In genomic region chr5:154653418-154653763, GRCh38 we compare ENCODE assay signal across 21 cellular contexts.
A peak's percentile ranks its signal among the peaks of the same experiment; 100 is the strongest.
DNase-seq lines count a peak whose midpoint lies in the region; ATAC-seq, FAIRE-seq and TF ChIP-seq lines count a peak whose summit lies in the region.
"Had no signal": no experiment of that assay in that cellular context is flagged by ENCODE, and none has a peak within 500 bp of the region (broad histone marks: within the 10 kb centered on the region; RNA-seq: fewer than 3 reads in every experiment).

No MANE protein-coding gene starts in this region.

- POLR2A ChIA-PET in MCF 10A (lab: Yijun Ruan, JAX) (interaction anchor here (1.0 to 1.2 kb wide), 4 partner anchors 100 to 204 kb away, joined by 3 to 4 read pairs (median 3); no protein-coding TSS in a partner anchor), HepG2 (lab: Yijun Ruan, JAX) (interaction anchor here (0.9 to 1.4 kb wide), 3 partner anchors 29 to 126 kb away, joined by 3 read pairs; no protein-coding TSS in a partner anchor)

- TF ChIP-seq POLR2A in HepG2 (IDR thresholded peaks at IDR 0.05; ENCODE audit: insufficient read depth in 1 of 2, low read depth in 2 of 2, low read length in 2 of 2) = no peak
- TF ChIP-seq POLR2A in testis (IDR thresholded peaks at IDR 0.05) = no peak

- ATAC-seq in HepG2 = peak; percentile 90
- ATAC-seq in activated T-helper 17 cell treated with anti-CD3 and anti-CD28 coated beads, Interleukin-2, amount 50 U/mL, for 72 hours (replicated peaks) = no peak
- ATAC-seq: activated CD8-positive, alpha-beta T cell treated with anti-CD3 and anti-CD28 coated beads, Interleukin-2, amount 10 ng/mL, durations not matched to agents 7 days and 5 days; activated T-cell treated with anti-CD3 and anti-CD28 coated beads, Interleukin-2, amount 50 U/mL, for 72 hours; left lung had no signal

- 83% methylated on average over 2 of the region's 3 CpGs for WGBS in mammary epithelial cell (ENCODE audit: low coverage, missing lambda C conversion rate)
- WGBS in HepG2 (ENCODE audit: low lambda C conversion rate) = 0% methylated on average over 1 of the region's 3 CpGs
- WGBS in testis, 2 donors = 70% methylated on average over 3 of the region's 3 CpGs; no CpG with 5 or more reads in 1 of the 2 donors

- H2AFZ ChIP-seq in mammary epithelial cell (ENCODE audit: low read depth, low read length) = peak overlapping the region; percentile 66
- H2AFZ ChIP-seq in HepG2 (ENCODE audit: low read length) = no peak overlapping the region

- TF ChIP-seq CTCF in mammary epithelial cell (conservative IDR thresholded peaks at IDR 0.05 in 1 of 2, IDR thresholded peaks at IDR 0.05 in 1 of 2; ENCODE audit: extremely low read depth in 1 of 2, insufficient read depth in 1 of 2, low read depth in 1 of 2, low read length in 2 of 2) (no peak), MCF 10A (IDR thresholded peaks at IDR 0.05; ENCODE audit: unreplicated experiment) (no peak), HepG2 (CRISPR knock-in tag; IDR thresholded peaks at IDR 0.05) (peak; percentile 63), testis (IDR thresholded peaks at IDR 0.05) (no peak)

- H3K9ac ChIP-seq in mammary epithelial cell (ENCODE audit: insufficient read depth, low read length) (no peak overlapping the region), adipocyte (ENCODE audit: low read length) (peak overlapping the region; percentile 87), HepG2 (ENCODE audit: insufficient read depth, low read depth, low read length) (peak overlapping the region; percentile 27)

- no peaks in the 10 kb centered on the region for H4K20me1 ChIP-seq in mammary epithelial cell (ENCODE audit: insufficient read depth, low read length)
- H4K20me1 ChIP-seq in HepG2 (ENCODE audit: insufficient read depth, low read length) = no peaks in the 10 kb centered on the region

- TF ChIP-seq EP300 in HepG2 (IDR thresholded peaks at IDR 0.05; ENCODE audit: low read depth in 2 of 2, low read length in 2 of 2) = peak; percentile 57 to 86; a peak in 3 of 4 replicates
- TF ChIP-seq EP300 in HepG2 (CRISPR knock-in tag; IDR thresholded peaks at IDR 0.05; ENCODE audit: borderline replicate concordance) = peak; percentile 77; the same call in 1 of the 2 replicates

- CTCF ChIA-PET in mammary epithelial cell (lab: Charles Lee; ENCODE audit: low non-redundant PET) = no interaction called here
- CTCF ChIA-PET in MCF 10A (lab: Yijun Ruan, JAX) = interaction anchor here (0.5 to 2.2 kb wide), 12 partner anchors 16 to 373 kb away, joined by 3 to 11 read pairs (median 4); no protein-coding TSS in a partner anchor
- CTCF ChIA-PET in HepG2 (lab: Yijun Ruan, JAX; ENCODE audit: low intra/inter-chr PET ratio, low total read pairs) = no interaction called here

- H3K27ac Mint-ChIP-seq in MCF 10A (ENCODE audit: low read depth, unreplicated experiment) = no peak overlapping the region
- no peak overlapping the region for H3K27ac Mint-ChIP-seq in activated T-helper 17 cell treated with anti-CD3 and anti-CD28 coated beads, Interleukin-2, amount 50 U/mL, for 72 hours
- H3K27ac Mint-ChIP-seq: activated T-cell treated with anti-CD3 and anti-CD28 coated beads, Interleukin-2, amount 50 U/mL, for 72 hours; T-helper 1 cell treated with Interleukin-12 subunit alpha and Interleukin-12 subunit beta and Interleukin-4 antibody, amounts not matched to agents 30 μg/mL and 1 μg/mL, for 36 hours had no signal

- H3K9me3 ChIP-seq in mammary epithelial cell (replicated peaks; ENCODE audit: insufficient read depth, low read length) (no peaks in the 10 kb centered on the region), adipocyte (ENCODE audit: control insufficient read depth, low read length) (no peaks in the 10 kb centered on the region), HepG2 (ENCODE audit: low read length) (no peaks in the 10 kb centered on the region), testis (no peaks in the 10 kb centered on the region)
- H3K9me3 ChIP-seq: HAP-1, left lung had no signal

- H3K4me3 ChIP-seq in mammary epithelial cell (replicated peaks in 1 of 3; ENCODE audit: insufficient read depth in 1 of 3, low read depth in 2 of 3, low read length in 3 of 3) (no peak overlapping the region), adipocyte (ENCODE audit: low read length) (no peak overlapping the region), HepG2 (replicated peaks in 1 of 3; ENCODE audit: insufficient read depth in 1 of 3, low read depth in 2 of 3, low read length in 3 of 3) (peak overlapping the region in 1 of 3 experiments; percentile 55; a peak in 2 of 6 replicates), testis (no peak overlapping the region)
- H3K4me3 ChIP-seq: HAP-1, left lung had no signal

- no peak overlapping the region for H3K4me3 Mint-ChIP-seq in MCF 10A (ENCODE audit: unreplicated experiment)
- no peak overlapping the region for H3K4me3 Mint-ChIP-seq in activated T-helper 17 cell treated with anti-CD3 and anti-CD28 coated beads, Interleukin-2, amount 50 U/mL, for 72 hours
- H3K4me3 Mint-ChIP-seq: activated T-cell treated with anti-CD3 and anti-CD28 coated beads, Interleukin-2, amount 50 U/mL, for 72 hours; central memory CD8-positive, alpha-beta T cell; stimulated activated effector memory CD8-positive, alpha-beta T cell treated with anti-CD3 and anti-CD28 coated beads, Interleukin-12 subunit alpha, Interleukin-12 subunit beta, amount 100 ng/mL, for 72 hours; T-helper 1 cell treated with Interleukin-12 subunit alpha and Interleukin-12 subunit beta and Interleukin-4 antibody, amounts not matched to agents 30 μg/mL and 1 μg/mL, for 36 hours had no signal

- dilution Hi-C loops in mammary epithelial cell (cut with HindIII; ENCODE audit: low sequenced_read_pairs) = no loop called here

- peaks cover 11% of the 10 kb centered on the region for H3K4me1 ChIP-seq in mammary epithelial cell (ENCODE audit: insufficient read depth, low read length)
- peaks cover 39% of the 10 kb centered on the region for H3K4me1 ChIP-seq in adipocyte (ENCODE audit: control insufficient read depth, insufficient read depth, low read length)
- H3K4me1 ChIP-seq in HepG2 (ENCODE audit: insufficient read depth, low read length) = peaks cover 38% of the 10 kb centered on the region
- H3K4me1 ChIP-seq in testis = peaks cover 9% of the 10 kb centered on the region

- H3K9me3 Mint-ChIP-seq in MCF 10A (ENCODE audit: unreplicated experiment) = no peaks in the 10 kb centered on the region
- H3K9me3 Mint-ChIP-seq in activated T-helper 17 cell treated with anti-CD3 and anti-CD28 coated beads, Interleukin-2, amount 50 U/mL, for 72 hours = no peaks in the 10 kb centered on the region
- H3K9me3 Mint-ChIP-seq: activated T-cell treated with anti-CD3 and anti-CD28 coated beads, Interleukin-2, amount 50 U/mL, for 72 hours; central memory CD8-positive, alpha-beta T cell; naive thymus-derived CD4-positive, alpha-beta T cell; stimulated activated effector memory CD8-positive, alpha-beta T cell treated with anti-CD3 and anti-CD28 coated beads, Interleukin-12 subunit alpha, Interleukin-12 subunit beta, amount 100 ng/mL, for 72 hours; T-helper 1 cell treated with Interleukin-12 subunit alpha and Interleukin-12 subunit beta and Interleukin-4 antibody, amounts not matched to agents 30 μg/mL and 1 μg/mL, for 36 hours had no signal

- DNase-seq in mammary epithelial cell = no peak
- no peak for DNase-seq in MCF 10A (ENCODE audit: unreplicated experiment)
- no peak for DNase-seq in adipocyte (ENCODE audit: low read depth)
- peak; percentile 71 for DNase-seq in HepG2 (ENCODE audit: low spot score)
- DNase-seq in testis = no peak
- no peak for DNase-seq in activated CD8-positive, alpha-beta memory T cell treated with anti-CD3 and anti-CD28 coated beads, Interleukin-2, amount 50 U/mL, for 4 hours
- no peak for DNase-seq in NCI-H2196 treated with DMSO at 0.1 percent for 48 hours (lab: John Stamatoyannopoulos, UW; ENCODE audit: unreplicated experiment)
- DNase-seq: activated CD8-positive, alpha-beta T cell treated with anti-CD3 and anti-CD28 coated beads, Interleukin-2, amount 10 ng/mL, durations not matched to agents 7 days and 5 days; activated T-cell treated with anti-CD3 and anti-CD28 coated beads, Interleukin-2, amount 50 U/mL, for 72 hours; DMS79 treated with DMSO at 0.1 percent for 48 hours; KG1; left lung; naive thymus-derived CD4-positive, alpha-beta T cell; NCI-H1092 treated with DMSO at 0.1 percent for 48 hours; NCI-H2227 treated with DMSO at 0.1 percent for 48 hours; SHP77 treated with DMSO at 0.1 percent for 48 hours had no signal

- no peaks in the 10 kb centered on the region for H3K27me3 ChIP-seq in mammary epithelial cell (ENCODE audit: insufficient read depth, low read length)
- H3K27me3 ChIP-seq in adipocyte (replicated peaks; ENCODE audit: control insufficient read depth, insufficient read depth, low read length) = no peaks in the 10 kb centered on the region
- no peaks in the 10 kb centered on the region for H3K27me3 ChIP-seq in HepG2 (ENCODE audit: control insufficient read depth in 1 of 2, insufficient read depth in 2 of 2, low read length in 2 of 2)
- H3K27me3 ChIP-seq in testis = no peaks in the 10 kb centered on the region

- H3K36me3 Mint-ChIP-seq in MCF 10A (ENCODE audit: insufficient read depth, unreplicated experiment) = no peaks in the 10 kb centered on the region
- no peaks in the 10 kb centered on the region for H3K36me3 Mint-ChIP-seq in activated T-helper 17 cell treated with anti-CD3 and anti-CD28 coated beads, Interleukin-2, amount 50 U/mL, for 72 hours (ENCODE audit: low read depth)
- H3K36me3 Mint-ChIP-seq: naive thymus-derived CD4-positive, alpha-beta T cell; stimulated activated effector memory CD8-positive, alpha-beta T cell treated with anti-CD3 and anti-CD28 coated beads, Interleukin-12 subunit alpha, Interleukin-12 subunit beta, amount 100 ng/mL, for 72 hours had no signal

- in situ Hi-C loops in mammary epithelial cell (cut with MboI; ENCODE audit: low sequenced_read_pairs in 2 of 2) (loop anchor here in 1 of 2 donors (10.0 to 25.0 kb wide), 2 partner anchors 161 to 359 kb away; partner anchors contain the start of gene KIF4B), HepG2 (cut with HindIII; ENCODE audit: extremely low pct_ligation_motif_present, low pct_unique_long_range_greater_than_20kb) (loop anchor here (10.0 kb wide), 1 partner anchor 101 kb away; the partner anchor contains the start of gene LARP1)

- intact Hi-C loops in mammary epithelial cell (cut with micrococcal nuclease) = loop anchor here (10.0 kb wide), 1 partner anchor 251 kb away; no protein-coding TSS in a partner anchor
- intact Hi-C loops in MCF 10A (cut with micrococcal nuclease) = loop anchor here (10.0 kb wide), 1 partner anchor 251 kb away; no protein-coding TSS in a partner anchor
- intact Hi-C loops in HepG2 (cut with micrococcal nuclease; ENCODE audit: unreplicated experiment) = loop anchor here (5.0 to 10.0 kb wide), 3 partner anchors 61 to 204 kb away; partner anchors contain the start of genes CNOT8 and LARP1
- intact Hi-C loops in testis (cut with DNase I; ENCODE audit: low total_unique reads) = no loop called here

- TF ChIP-seq RAD21 in HepG2 (CRISPR knock-in tag; IDR thresholded peaks at IDR 0.05) = no peak

- no peaks in the 10 kb centered on the region for H3K36me3 ChIP-seq in mammary epithelial cell (ENCODE audit: insufficient read depth, low read length)
- no peaks in the 10 kb centered on the region for H3K36me3 ChIP-seq in adipocyte (ENCODE audit: control insufficient read depth, insufficient read depth, low read length, severe bottlenecking)
- no peaks in the 10 kb centered on the region for H3K36me3 ChIP-seq in HepG2 (replicated peaks in 1 of 2; ENCODE audit: control insufficient read depth in 1 of 2, insufficient read depth in 2 of 2, low read length in 2 of 2)
- H3K36me3 ChIP-seq in testis (ENCODE audit: low read depth, missing control alignments) = no peaks in the 10 kb centered on the region
- H3K36me3 ChIP-seq: HAP-1, left lung had no signal

- BruUV-seq in mammary epithelial cell (replicated peaks; lab: Mats Ljungman, UMichigan) (no TSS peak), MCF 10A (replicated peaks; lab: Mats Ljungman, UMichigan) (no TSS peak), HepG2 (replicated peaks; lab: Mats Ljungman, UMichigan) (no TSS peak)

- H3K4me2 ChIP-seq in mammary epithelial cell (ENCODE audit: insufficient read depth, low read depth, low read length) = no peak overlapping the region
- peak overlapping the region; percentile 71 for H3K4me2 ChIP-seq in HepG2 (ENCODE audit: low read depth, low read length)

- peak; percentile 93 for FAIRE-seq in HepG2 (lab: Jason Lieb, UNC)

- H3K4me1 Mint-ChIP-seq in MCF 10A (ENCODE audit: insufficient read depth, unreplicated experiment) = peaks cover 9% of the 10 kb centered on the region
- H3K4me1 Mint-ChIP-seq in activated T-helper 17 cell treated with anti-CD3 and anti-CD28 coated beads, Interleukin-2, amount 50 U/mL, for 72 hours = no peaks in the 10 kb centered on the region
- H3K4me1 Mint-ChIP-seq: central memory CD8-positive, alpha-beta T cell; stimulated activated effector memory CD8-positive, alpha-beta T cell treated with anti-CD3 and anti-CD28 coated beads, Interleukin-12 subunit alpha, Interleukin-12 subunit beta, amount 100 ng/mL, for 72 hours had no signal

- H3K79me2 ChIP-seq in mammary epithelial cell (ENCODE audit: insufficient read depth, low read length) (no peaks in the 10 kb centered on the region), HepG2 (ENCODE audit: insufficient read depth, low read length) (no peaks in the 10 kb centered on the region)

- no peak overlapping the region for H3K27ac ChIP-seq in mammary epithelial cell (ENCODE audit: insufficient read depth, low read depth, low read length)
- peak overlapping the region; percentile 56 for H3K27ac ChIP-seq in HepG2 (ENCODE audit: extremely low read length, insufficient read depth, low read length)
- peak overlapping the region; percentile 74 to 79 for H3K27ac ChIP-seq in testis

- H3K27me3 Mint-ChIP-seq in MCF 10A (ENCODE audit: insufficient read depth, unreplicated experiment) = no peaks in the 10 kb centered on the region
- H3K27me3 Mint-ChIP-seq in activated T-helper 17 cell treated with anti-CD3 and anti-CD28 coated beads, Interleukin-2, amount 50 U/mL, for 72 hours = peaks cover 3% of the 10 kb centered on the region
- H3K27me3 Mint-ChIP-seq: central memory CD8-positive, alpha-beta T cell had no signal
